18 cellular contexts compared by ENCODE assay signal in genomic region chr12:9829990-9830389, GRCh38. TPM values are rescaled to one million over a fixed set of nuclear protein-coding genes. Genes with fewer than 3 reads are reported as not detected.
DNase-seq lines count a peak whose midpoint lies in the region; ATAC-seq, FAIRE-seq and TF ChIP-seq lines count a peak whose summit lies in the region.
"Had no signal": no experiment of that assay in that cellular context is flagged by ENCODE, and none has a peak within 500 bp of the region (broad histone marks: within the 10 kb centered on the region; RNA-seq: fewer than 3 reads in every experiment).

No MANE protein-coding gene starts in this region.

- no peaks in the 10 kb centered on the region for H3K27me3 Mint-ChIP-seq in central memory CD8-positive, alpha-beta T cell
- H3K27me3 Mint-ChIP-seq: CD4-positive, alpha-beta T cell had no signal

- no peak for ATAC-seq in central memory CD8-positive, alpha-beta T cell (replicated peaks; ENCODE audit: extremely low read depth, poor library complexity, severe bottlenecking)
- no peak for ATAC-seq in pancreas
- no peak for ATAC-seq in HG02970 (IDR thresholded peaks at IDR 0.05; ENCODE audit: low FRiP score, unreplicated experiment)
- ATAC-seq: PC-3 had no signal

- WGBS in pancreas, 2 donors = 50 to 63% methylated on average over 4 of the region's 4 CpGs

- FAIRE-seq in G401.6 (lab: Jason Lieb, UNC) = peak; percentile 28
- FAIRE-seq in pancreas (lab: Jason Lieb, UNC) = peak; percentile 5

- no peak for TF ChIP-seq CTCF in pancreas (IDR thresholded peaks at IDR 0.05)

- H3K27ac Mint-ChIP-seq in central memory CD8-positive, alpha-beta T cell (ENCODE audit: low read depth) = peak overlapping the region; percentile 95
- H3K27ac Mint-ChIP-seq: CD4-positive, alpha-beta T cell had no signal

- intact Hi-C loops in pancreas (cut with DNase I) = loop anchor here in 1 of 3 donors (10.0 kb wide), 1 partner anchor 85 kb away; no protein-coding TSS in a partner anchor

- DNase-seq in DMS53 (lab: John Stamatoyannopoulos, UW) (peak; percentile 23), DMS53 treated with DMSO at 0.1 percent for 48 hours (lab: John Stamatoyannopoulos, UW; ENCODE audit: unreplicated experiment) (no peak), pancreas (no peak), activated gamma-delta T cell treated with Interleukin-2 at 50 U/mL for 16 hours (no peak), SIG-M5 (lab: John Stamatoyannopoulos, UW) (no peak)
- DNase-seq in central memory CD8-positive, alpha-beta T cell (ENCODE audit: low spot score in 2 of 2) = no peak
- DNase-seq: BE2C; CD4-positive, alpha-beta T cell; GOT3; NCI-H187 treated with DMSO at 0.1 percent for 48 hours; NCI-H446 treated with DMSO at 0.1 percent for 48 hours; PC-3; SJCRH30 had no signal

- H3K4me1 ChIP-seq in pancreas = no peaks in the 10 kb centered on the region
- H3K4me1 ChIP-seq: BE2C, SJCRH30 had no signal

- no peak overlapping the region for H3K4me3 ChIP-seq in pancreas
- H3K4me3 ChIP-seq: SJCRH30 had no signal

- H3K4me1 Mint-ChIP-seq in central memory CD8-positive, alpha-beta T cell = peaks cover 18% of the 10 kb centered on the region

- H3K36me3 Mint-ChIP-seq in central memory CD8-positive, alpha-beta T cell (ENCODE audit: insufficient read depth) = peaks cover 9% of the 10 kb centered on the region

- H3K4me3 Mint-ChIP-seq in central memory CD8-positive, alpha-beta T cell = peak overlapping the region; percentile 77
- H3K4me3 Mint-ChIP-seq: CD4-positive, alpha-beta T cell had no signal

- H3K9me3 ChIP-seq in pancreas = no peaks in the 10 kb centered on the region
- H3K9me3 ChIP-seq: BE2C, SJCRH30 had no signal

- no peaks in the 10 kb centered on the region for H3K27me3 ChIP-seq in pancreas
- H3K27me3 ChIP-seq: SJCRH30 had no signal

- H3K9me3 Mint-ChIP-seq in central memory CD8-positive, alpha-beta T cell = no peaks in the 10 kb centered on the region
- H3K9me3 Mint-ChIP-seq: CD4-positive, alpha-beta T cell had no signal

- H3K27ac ChIP-seq in pancreas = no peak overlapping the region
- H3K27ac ChIP-seq: 22Rv1, RWPE1, SJCRH30 had no signal

- H3K36me3 ChIP-seq in pancreas = no peaks in the 10 kb centered on the region
- H3K36me3 ChIP-seq: BE2C, SJCRH30 had no signal

RNA-seq across cellular contexts. Expression of gene KLRF1, which starts 2.7 kb away (rescaled TPM):
- total RNA-seq in pancreas = under 1 TPM in 5 of 6 donors, not detected in 1; 0.28 to 0.76 (median 0.35) TPM
- polyA plus RNA-seq in pancreas = 1 to 10 TPM in 1 of 2 donors, under 1 TPM in 1; 0.84 to 2.1 TPM
- total RNA-seq: Daoy, PC-3, SJCRH30 had no signal

RNA-seq across cellular contexts. Expression of gene CLEC2B, which starts 39.2 kb away (rescaled TPM):
- 1 to 10 TPM in 5 of 6 donors, under 1 TPM in 1; 0.65 to 6.3 (median 1.3) TPM for total RNA-seq in pancreas
- polyA plus RNA-seq in pancreas = 1 to 10 TPM; 1.7 to 2.4 TPM
- total RNA-seq: PC-3, SJCRH30 had no signal

RNA-seq across cellular contexts. Expression of gene KLRF2, which starts 51.3 kb away (rescaled TPM):
- total RNA-seq in pancreas = not detected
- not detected for polyA plus RNA-seq in pancreas
- total RNA-seq: CD4-positive, alpha-beta T cell; Daoy; PC-3; SJCRH30 had no signal
